ENCODE assay signal across 1 cellular context in genomic region chr16:29636368-29636767, GRCh38.
TF ChIP-seq lines count a peak whose summit lies in the region.

No MANE protein-coding gene starts in this region.

TF ChIP-seq in K562, 482 proteins besides CTCF, POLR2A, EP300 and RAD21:
- TF ChIP-seq NRF1 (conservative IDR thresholded peaks at IDR 0.05 in 1 of 2, IDR thresholded peaks at IDR 0.05 in 1 of 2): 0 out of 4 replicates have a peak, but pooled peaks of 1 of the 2 experiments have one; percentile 15
